In genomic region chr20:64163776-64164122, GRCh38 we compare ENCODE assay signal across 28 cellular contexts. TPM values are rescaled to one million over a fixed set of nuclear protein-coding genes. Genes with fewer than 3 reads are reported as not detected.
"Had no signal": no experiment of that assay in that cellular context is flagged by ENCODE, and none has a peak within 500 bp of the region (broad histone marks: within the 10 kb centered on the region; RNA-seq: fewer than 3 reads in every experiment).

No MANE protein-coding gene starts in this region.

- H3K4me1 ChIP-seq: esophagus squamous epithelium, gastroesophageal sphincter, left ventricle myocardium inferior, lower lobe of right lung, psoas muscle, testis had no signal

- H3K27me3 ChIP-seq: testis had no signal

- ATAC-seq: gastroesophageal sphincter; left cardiac atrium; lower lobe of right lung; natural killer cell treated with Interleukin-12 subunit alpha and Interleukin-12 subunit beta and Interleukin-15 and Interleukin-18, amount 100 ng/mL, for 72 hours; psoas muscle; sciatic nerve; stimulated activated naive B cell treated with anti-CD40 and anti-IgM and Interleukin-4, amounts not matched to agents 10 μg/mL and 1 μg/mL and 100 μg/mL, for 72 hours; stimulated activated naive CD8-positive, alpha-beta T cell treated with anti-CD3 and anti-CD28 coated beads, Interleukin-15, amount 100 ng/mL, for 72 hours had no signal

- H3K4me3 ChIP-seq: esophagus squamous epithelium, gastroesophageal sphincter, left ventricle myocardium inferior, lower lobe of right lung, psoas muscle, spleen, testis, tibial nerve had no signal

- H3K9ac ChIP-seq: parathyroid adenoma had no signal

- H3K27ac ChIP-seq: esophagus squamous epithelium, gastroesophageal sphincter, left ventricle myocardium inferior, lower lobe of right lung, parathyroid adenoma, psoas muscle, spleen, testis, tibial nerve had no signal

- H3K36me3 ChIP-seq: esophagus squamous epithelium, gastroesophageal sphincter, left ventricle myocardium inferior, lower lobe of right lung, spleen, tibial nerve had no signal

- H3K4me3 Mint-ChIP-seq: immature natural killer cell; natural killer cell treated with Interleukin-12 subunit alpha and Interleukin-12 subunit beta and Interleukin-15 and Interleukin-18, amount 100 ng/mL, for 72 hours; stimulated activated naive B cell treated with anti-CD40 and anti-IgM and Interleukin-4, amounts not matched to agents 10 μg/mL and 1 μg/mL and 100 μg/mL, for 72 hours; stimulated activated naive CD8-positive, alpha-beta T cell treated with anti-CD3 and anti-CD28 coated beads, Interleukin-15, amount 100 ng/mL, for 72 hours had no signal

- H3K4me1 Mint-ChIP-seq: stimulated activated naive CD8-positive, alpha-beta T cell treated with anti-CD3 and anti-CD28 coated beads, Interleukin-15, amount 100 ng/mL, for 72 hours had no signal

- H3K9me3 Mint-ChIP-seq: immature natural killer cell; natural killer cell treated with Interleukin-12 subunit alpha and Interleukin-12 subunit beta and Interleukin-15 and Interleukin-18, amount 100 ng/mL, for 72 hours; stimulated activated naive B cell treated with anti-CD40 and anti-IgM and Interleukin-4, amounts not matched to agents 10 μg/mL and 1 μg/mL and 100 μg/mL, for 72 hours; stimulated activated naive CD8-positive, alpha-beta T cell treated with anti-CD3 and anti-CD28 coated beads, Interleukin-15, amount 100 ng/mL, for 72 hours had no signal

- H3K36me3 Mint-ChIP-seq: immature natural killer cell; natural killer cell treated with Interleukin-12 subunit alpha and Interleukin-12 subunit beta and Interleukin-15 and Interleukin-18, amount 100 ng/mL, for 72 hours; stimulated activated naive B cell treated with anti-CD40 and anti-IgM and Interleukin-4, amounts not matched to agents 10 μg/mL and 1 μg/mL and 100 μg/mL, for 72 hours had no signal

- H3K9me3 ChIP-seq: esophagus squamous epithelium, gastroesophageal sphincter, left ventricle myocardium inferior, lower lobe of right lung, psoas muscle, spleen, testis, tibial nerve had no signal

- DNase-seq: cortex of kidney; effector memory CD4-positive, alpha-beta T cell; esophagus squamous epithelium; foreskin fibroblast; immature natural killer cell; left cardiac atrium; left ventricle myocardium inferior; mesenchymal stem cell; midbrain; occipital lobe; psoas muscle; spleen; stimulated activated CD4-positive, alpha-beta T cell treated with anti-CD3 and anti-CD28 coated beads, Interleukin-2, amount 100 ng/mL, for 24 hours; stimulated activated CD4-positive, alpha-beta T cell treated with anti-CD3 and anti-CD28 coated beads, Interleukin-4, amount 100 ng/mL, for 4 hours; stimulated activated naive B cell treated with anti-CD40 and anti-IgM and Interleukin-4, amounts not matched to agents 10 μg/mL and 1 μg/mL and 100 μg/mL, for 72 hours; stimulated activated naive CD8-positive, alpha-beta T cell treated with anti-CD3 and anti-CD28 coated beads, Interleukin-15, amount 100 ng/mL, for 72 hours; testis had no signal

- H3K27ac Mint-ChIP-seq: immature natural killer cell; natural killer cell treated with Interleukin-12 subunit alpha and Interleukin-12 subunit beta and Interleukin-15 and Interleukin-18, amount 100 ng/mL, for 72 hours; stimulated activated naive B cell treated with anti-CD40 and anti-IgM and Interleukin-4, amounts not matched to agents 10 μg/mL and 1 μg/mL and 100 μg/mL, for 72 hours; stimulated activated naive CD8-positive, alpha-beta T cell treated with anti-CD3 and anti-CD28 coated beads, Interleukin-15, amount 100 ng/mL, for 72 hours had no signal

- H2AFZ ChIP-seq: parathyroid adenoma had no signal

RNA-seq across cellular contexts. Expression of gene MYT1, which starts 0.5 kb away (rescaled TPM):
- total RNA-seq: epithelial cell of proximal tubule; esophagus squamous epithelium; lower lobe of right lung; natural killer cell treated with Interleukin-12 subunit alpha and Interleukin-12 subunit beta and Interleukin-15 and Interleukin-18, amount 100 ng/mL, for 72 hours; psoas muscle; sciatic nerve; skeletal muscle tissue; subcutaneous adipose tissue; tibial nerve had no signal
- polyA plus RNA-seq: immature natural killer cell, keratinocyte had no signal

RNA-seq across cellular contexts. Expression of gene NPBWR2, which starts 56.4 kb away (rescaled TPM):
- total RNA-seq: epithelial cell of proximal tubule; esophagus squamous epithelium; gastroesophageal sphincter; left cardiac atrium; left ventricle myocardium inferior; lower lobe of right lung; natural killer cell treated with Interleukin-12 subunit alpha and Interleukin-12 subunit beta and Interleukin-15 and Interleukin-18, amount 100 ng/mL, for 72 hours; occipital lobe; psoas muscle; sciatic nerve; skeletal muscle tissue; subcutaneous adipose tissue; tibial nerve; ureter had no signal
- polyA plus RNA-seq: immature natural killer cell, keratinocyte, psoas muscle, spleen had no signal
